Comparison of ENCODE assay signal across 10 cellular contexts in genomic region chr17:73142763-73143395, GRCh38. TPM values are rescaled to one million over a fixed set of nuclear protein-coding genes. Genes with fewer than 3 reads are reported as not detected.
DNase-seq lines count a peak whose midpoint lies in the region; ATAC-seq, FAIRE-seq and TF ChIP-seq lines count a peak whose summit lies in the region.
"Had no signal": no experiment of that assay in that cellular context is flagged by ENCODE, and none has a peak within 500 bp of the region (broad histone marks: within the 10 kb centered on the region; RNA-seq: fewer than 3 reads in every experiment).

No MANE protein-coding gene starts in this region.

- no peak overlapping the region for H3K4me3 ChIP-seq in bronchial epithelial cell (ENCODE audit: low read depth, low read length)

- FAIRE-seq in bronchial epithelial cell (lab: Jason Lieb, UNC): peak; percentile 47

- H3K27me3 Mint-ChIP-seq in activated T-cell treated with anti-CD3 and anti-CD28 coated beads, Interleukin-2, amount 50 U/mL, for 4 hours (ENCODE audit: low read depth): no peaks in the 10 kb centered on the region
- H3K27me3 Mint-ChIP-seq in stimulated activated naive B cell treated with anti-CD40 and anti-IgM and Interleukin-4, amounts not matched to agents 10 μg/mL and 1 μg/mL and 100 μg/mL, for 72 hours: peaks cover 24 to 35% of the 10 kb centered on the region in 2 donors

- no peaks in the 10 kb centered on the region for H3K36me3 ChIP-seq in bronchial epithelial cell (ENCODE audit: control insufficient read depth, insufficient read depth, low read length)

- no peaks in the 10 kb centered on the region for H3K36me3 Mint-ChIP-seq in activated T-cell treated with anti-CD3 and anti-CD28 coated beads, Interleukin-2, amount 50 U/mL, for 4 hours (ENCODE audit: insufficient read depth)
- H3K36me3 Mint-ChIP-seq in stimulated activated naive B cell treated with anti-CD40 and anti-IgM and Interleukin-4, amounts not matched to agents 10 μg/mL and 1 μg/mL and 100 μg/mL, for 72 hours: peaks cover 5 to 31% of the 10 kb centered on the region in 2 donors

- H3K9me3 Mint-ChIP-seq in activated T-cell treated with anti-CD3 and anti-CD28 coated beads, Interleukin-2, amount 50 U/mL, for 4 hours: peaks cover 17% of the 10 kb centered on the region
- peaks cover 10 to 13% of the 10 kb centered on the region in 2 donors for H3K9me3 Mint-ChIP-seq in stimulated activated naive B cell treated with anti-CD40 and anti-IgM and Interleukin-4, amounts not matched to agents 10 μg/mL and 1 μg/mL and 100 μg/mL, for 72 hours

- ATAC-seq in activated T-cell treated with anti-CD3 and anti-CD28 coated beads, Interleukin-2, amount 50 U/mL, for 4 hours: peak; percentile 32 to 73
- ATAC-seq in stimulated activated naive B cell treated with anti-CD40 and anti-IgM and Interleukin-4, amounts not matched to agents 10 μg/mL and 1 μg/mL and 100 μg/mL, for 72 hours (replicated peaks): peak; percentile 55 to 58

- H3K4me3 Mint-ChIP-seq in activated T-cell treated with anti-CD3 and anti-CD28 coated beads, Interleukin-2, amount 50 U/mL, for 4 hours: no peak overlapping the region
- no peak overlapping the region for H3K4me3 Mint-ChIP-seq in stimulated activated naive B cell treated with anti-CD40 and anti-IgM and Interleukin-4, amounts not matched to agents 10 μg/mL and 1 μg/mL and 100 μg/mL, for 72 hours
- H3K4me3 Mint-ChIP-seq: activated B cell treated with CpG ODN at 0.5 μM for 24 hours; central memory CD8-positive, alpha-beta T cell had no signal

- H3K27ac Mint-ChIP-seq in stimulated activated naive B cell treated with anti-CD40 and anti-IgM and Interleukin-4, amounts not matched to agents 10 μg/mL and 1 μg/mL and 100 μg/mL, for 72 hours: no peak overlapping the region
- H3K27ac Mint-ChIP-seq: activated B cell treated with CpG ODN at 0.5 μM for 24 hours had no signal

- peaks cover 16% of the 10 kb centered on the region for H3K4me1 Mint-ChIP-seq in activated T-cell treated with anti-CD3 and anti-CD28 coated beads, Interleukin-2, amount 50 U/mL, for 4 hours (ENCODE audit: low read depth)
- peaks cover 8 to 13% of the 10 kb centered on the region in 2 donors for H3K4me1 Mint-ChIP-seq in stimulated activated naive B cell treated with anti-CD40 and anti-IgM and Interleukin-4, amounts not matched to agents 10 μg/mL and 1 μg/mL and 100 μg/mL, for 72 hours

- no peak for DNase-seq in activated T-cell treated with anti-CD3 and anti-CD28 coated beads, Interleukin-2, amount 50 U/mL, for 4 hours
- DNase-seq in activated T-cell treated with anti-CD3 and anti-CD28 coated beads for 4 hours (no peak), RKO (ENCODE audit: low spot score) (peak; percentile 59), bronchial epithelial cell (ENCODE audit: low read depth) (peak; percentile 40), NCI-H1417 (lab: John Stamatoyannopoulos, UW) (no peak), pons (ENCODE audit: low spot score) (no peak), NCI-H1092 (lab: John Stamatoyannopoulos, UW) (no peak)
- DNase-seq in stimulated activated naive B cell treated with anti-CD40 and anti-IgM and Interleukin-4, amounts not matched to agents 10 μg/mL and 1 μg/mL and 100 μg/mL, for 72 hours: no peak
- DNase-seq: activated B cell treated with CpG ODN at 0.5 μM for 24 hours had no signal

- TF ChIP-seq CTCF in bronchial epithelial cell (IDR thresholded peaks at IDR 0.05; ENCODE audit: insufficient read depth, low read length, severe bottlenecking): no peak

- H3K27me3 ChIP-seq in bronchial epithelial cell (ENCODE audit: control insufficient read depth, insufficient read depth, low read length): no peaks in the 10 kb centered on the region

RNA-seq across cellular contexts. Expression of gene SSTR2, which starts 21.9 kb away (rescaled TPM):
- total RNA-seq in activated T-cell treated with anti-CD3 and anti-CD28 coated beads, Interleukin-2, amount 50 U/mL, for 4 hours: under 1 TPM in 2 of 3 donors, not detected in 1; 0.10 to 0.35 TPM
- not detected in 2 replicates for total RNA-seq in bronchial epithelial cell

RNA-seq across cellular contexts. Expression of gene COG1, which starts 50.0 kb away (rescaled TPM):
- 10 to 100 TPM; 26.6 to 31.8 (median 29.0) TPM for total RNA-seq in activated T-cell treated with anti-CD3 and anti-CD28 coated beads, Interleukin-2, amount 50 U/mL, for 4 hours
- total RNA-seq in bronchial epithelial cell: 7.9 and 12.9 TPM in 2 replicates

RNA-seq across cellular contexts. Expression of gene SLC39A11, which starts 50.4 kb away (rescaled TPM):
- total RNA-seq in activated T-cell treated with anti-CD3 and anti-CD28 coated beads, Interleukin-2, amount 50 U/mL, for 4 hours: 10 to 100 TPM; 16.7 to 23.3 (median 20.1) TPM
- total RNA-seq in bronchial epithelial cell: 23.4 and 24.8 TPM in 2 replicates

Comparison
In these comparisons a context has a peak if more than half of its experiments do, and no peak if none do; other contexts are left out.
1. DNase-seq: peak in RKO (single experiment) and bronchial epithelial cell (single experiment); none in activated T-cell treated with anti-CD3 and anti-CD28 coated beads, Interleukin-2, amount 50 U/mL, for 4 hours (single experiment), activated T-cell treated with anti-CD3 and anti-CD28 coated beads for 4 hours (single experiment), stimulated activated naive B cell treated with anti-CD40 and anti-IgM and Interleukin-4, amounts not matched to agents 10 μg/mL and 1 μg/mL and 100 μg/mL, for 72 hours (single experiment), NCI-H1417 (0 of 3), pons (single experiment) and NCI-H1092 (single experiment).